1 cellular context compared by ENCODE assay signal in the genomic region with DNA sequence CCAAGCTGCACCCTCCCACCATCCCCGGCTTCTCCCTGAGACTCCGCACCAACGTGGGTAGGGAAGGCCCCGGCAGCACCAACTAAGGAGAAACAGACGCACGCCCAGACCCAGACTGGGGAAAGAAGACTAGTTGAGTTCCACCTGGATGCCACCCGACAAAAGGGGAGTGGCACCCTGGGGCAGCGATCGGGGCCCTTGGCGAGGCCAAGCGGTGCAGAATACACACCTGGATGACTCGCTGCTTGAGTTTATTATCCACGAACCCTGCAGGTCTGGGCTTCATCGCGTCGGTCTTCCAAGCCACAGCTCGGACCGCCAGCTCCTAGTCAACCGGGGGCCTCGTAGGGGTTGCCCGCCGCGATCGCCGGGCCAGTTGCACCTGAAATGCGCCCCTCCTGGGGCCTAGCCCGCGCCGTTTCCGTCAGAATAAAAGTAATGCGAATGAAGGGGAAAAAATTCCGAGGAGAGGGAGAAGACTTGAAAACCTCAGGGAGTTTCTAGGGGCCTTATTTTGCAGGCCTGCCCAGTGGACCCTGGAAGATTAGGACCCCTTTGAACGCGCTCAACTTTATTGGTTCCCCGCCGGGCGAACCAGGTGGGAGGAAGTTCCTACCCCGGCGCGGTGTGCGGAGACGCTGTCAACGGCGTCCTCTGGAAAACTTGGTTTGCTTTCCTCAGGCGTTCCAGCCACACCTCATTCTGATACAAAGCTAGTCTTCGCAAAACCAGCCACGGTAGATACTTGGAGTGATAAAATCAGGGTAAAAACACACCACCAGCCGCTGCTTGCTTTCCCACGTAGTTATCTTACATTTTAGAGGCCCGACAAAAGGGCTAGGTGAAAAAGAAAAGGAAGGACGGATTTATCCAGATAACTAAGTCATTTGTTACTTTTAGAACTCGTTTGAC.
A peak's percentile ranks its signal among the peaks of the same experiment; 100 is the strongest.
TF ChIP-seq lines count a peak whose summit lies in the region.

Gene NVL, minus strand, starts transcription at position 331 of the 912 bp plus-strand sequence. Its CDS starts 45 bp downstream, at position 286.

TF ChIP-seq in GM12878, 131 proteins besides CTCF, POLR2A, EP300 and RAD21 (continued from another document and continues in another):
- TF ChIP-seq E4F1 (IDR thresholded peaks at IDR 0.05; ENCODE audit: borderline replicate concordance, partially characterized antibody) (peak; percentile 73), SKIL (IDR thresholded peaks at IDR 0.05; ENCODE audit: low read depth, poor library complexity, severe bottlenecking) (peak; percentile 86), RUNX3 (IDR thresholded peaks at IDR 0.05; ENCODE audit: low read length) (peak; percentile 43), SMC3 (IDR thresholded peaks at IDR 0.05; ENCODE audit: borderline replicate concordance, low read length) (no peak), PBX3 (IDR thresholded peaks at IDR 0.05; ENCODE audit: insufficient replicate concordance, low read depth, low read length) (no peak), NR2C2 (IDR thresholded peaks at IDR 0.05; ENCODE audit: borderline replicate concordance, control insufficient read depth, insufficient read length, low read depth) (no peak), BCL11A (IDR thresholded peaks at IDR 0.05; ENCODE audit: low read depth, low read length) (no peak), MYC (IDR thresholded peaks at IDR 0.05; ENCODE audit: insufficient read depth, insufficient read length, insufficient replicate concordance, low read length, severe bottlenecking) (peak; percentile 72), SUZ12 (IDR thresholded peaks at IDR 0.05; ENCODE audit: unreplicated experiment) (no peak), SIX5 (IDR thresholded peaks at IDR 0.05; ENCODE audit: low read depth, low read length, severe bottlenecking) (peak; percentile 36), ZNF217 (IDR thresholded peaks at IDR 0.05) (no peak), PAX8 (IDR thresholded peaks at IDR 0.05) (no peak), SUPT20H (IDR thresholded peaks at IDR 0.05; ENCODE audit: borderline replicate concordance, control insufficient read depth, low read depth, low read length) (no peak), MTA2 (IDR thresholded peaks at IDR 0.05; ENCODE audit: low read depth) (no peak), IRF4 (IDR thresholded peaks at IDR 0.05; ENCODE audit: low read depth, low read length) (no peak), POLR2AphosphoS5 (IDR thresholded peaks at IDR 0.05; ENCODE audit: low read length) (peak; percentile 84), KLF5 (IDR thresholded peaks at IDR 0.05; ENCODE audit: partially characterized antibody) (peak; percentile 92), ZNF24 (IDR thresholded peaks at IDR 0.05) (0 out of 2 replicates have a peak, but pooled peaks have one; percentile 3), ZNF274 (IDR thresholded peaks at IDR 0.05; ENCODE audit: insufficient read depth, insufficient read length) (no peak), HDAC2 (IDR thresholded peaks at IDR 0.05) (no peak), PAX5 (IDR thresholded peaks at IDR 0.05; ENCODE audit: borderline replicate concordance, low read depth, low read length) (peak; percentile 62)
- TF ChIP-seq, protein P1, sequence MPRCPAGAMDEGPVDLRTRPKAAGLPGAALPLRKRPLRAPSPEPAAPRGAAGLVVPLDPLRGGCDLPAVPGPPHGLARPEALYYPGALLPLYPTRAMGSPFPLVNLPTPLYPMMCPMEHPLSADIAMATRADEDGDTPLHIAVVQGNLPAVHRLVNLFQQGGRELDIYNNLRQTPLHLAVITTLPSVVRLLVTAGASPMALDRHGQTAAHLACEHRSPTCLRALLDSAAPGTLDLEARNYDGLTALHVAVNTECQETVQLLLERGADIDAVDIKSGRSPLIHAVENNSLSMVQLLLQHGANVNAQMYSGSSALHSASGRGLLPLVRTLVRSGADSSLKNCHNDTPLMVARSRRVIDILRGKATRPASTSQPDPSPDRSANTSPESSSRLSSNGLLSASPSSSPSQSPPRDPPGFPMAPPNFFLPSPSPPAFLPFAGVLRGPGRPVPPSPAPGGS (IDR thresholded peaks at IDR 0.05; ENCODE audit: borderline replicate concordance, insufficient read depth, low read depth, low read length, poor library complexity, severe bottlenecking) = no peak
- TF ChIP-seq, protein P2, sequence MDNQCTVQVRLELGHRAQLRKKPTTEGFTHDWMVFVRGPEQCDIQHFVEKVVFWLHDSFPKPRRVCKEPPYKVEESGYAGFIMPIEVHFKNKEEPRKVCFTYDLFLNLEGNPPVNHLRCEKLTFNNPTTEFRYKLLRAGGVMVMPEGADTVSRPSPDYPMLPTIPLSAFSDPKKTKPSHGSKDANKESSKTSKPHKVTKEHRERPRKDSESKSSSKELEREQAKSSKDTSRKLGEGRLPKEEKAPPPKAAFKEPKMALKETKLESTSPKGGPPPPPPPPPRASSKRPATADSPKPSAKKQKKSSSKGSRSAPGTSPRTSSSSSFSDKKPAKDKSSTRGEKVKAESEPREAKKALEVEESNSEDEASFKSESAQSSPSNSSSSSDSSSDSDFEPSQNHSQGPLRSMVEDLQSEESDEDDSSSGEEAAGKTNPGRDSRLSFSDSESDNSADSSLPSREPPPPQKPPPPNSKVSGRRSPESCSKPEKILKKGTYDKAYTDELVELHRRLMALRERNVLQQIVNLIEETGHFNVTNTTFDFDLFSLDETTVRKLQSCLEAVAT (IDR thresholded peaks at IDR 0.05) = peak; percentile 39; the same call in 1 of the 2 replicates
- TF ChIP-seq, protein P3, sequence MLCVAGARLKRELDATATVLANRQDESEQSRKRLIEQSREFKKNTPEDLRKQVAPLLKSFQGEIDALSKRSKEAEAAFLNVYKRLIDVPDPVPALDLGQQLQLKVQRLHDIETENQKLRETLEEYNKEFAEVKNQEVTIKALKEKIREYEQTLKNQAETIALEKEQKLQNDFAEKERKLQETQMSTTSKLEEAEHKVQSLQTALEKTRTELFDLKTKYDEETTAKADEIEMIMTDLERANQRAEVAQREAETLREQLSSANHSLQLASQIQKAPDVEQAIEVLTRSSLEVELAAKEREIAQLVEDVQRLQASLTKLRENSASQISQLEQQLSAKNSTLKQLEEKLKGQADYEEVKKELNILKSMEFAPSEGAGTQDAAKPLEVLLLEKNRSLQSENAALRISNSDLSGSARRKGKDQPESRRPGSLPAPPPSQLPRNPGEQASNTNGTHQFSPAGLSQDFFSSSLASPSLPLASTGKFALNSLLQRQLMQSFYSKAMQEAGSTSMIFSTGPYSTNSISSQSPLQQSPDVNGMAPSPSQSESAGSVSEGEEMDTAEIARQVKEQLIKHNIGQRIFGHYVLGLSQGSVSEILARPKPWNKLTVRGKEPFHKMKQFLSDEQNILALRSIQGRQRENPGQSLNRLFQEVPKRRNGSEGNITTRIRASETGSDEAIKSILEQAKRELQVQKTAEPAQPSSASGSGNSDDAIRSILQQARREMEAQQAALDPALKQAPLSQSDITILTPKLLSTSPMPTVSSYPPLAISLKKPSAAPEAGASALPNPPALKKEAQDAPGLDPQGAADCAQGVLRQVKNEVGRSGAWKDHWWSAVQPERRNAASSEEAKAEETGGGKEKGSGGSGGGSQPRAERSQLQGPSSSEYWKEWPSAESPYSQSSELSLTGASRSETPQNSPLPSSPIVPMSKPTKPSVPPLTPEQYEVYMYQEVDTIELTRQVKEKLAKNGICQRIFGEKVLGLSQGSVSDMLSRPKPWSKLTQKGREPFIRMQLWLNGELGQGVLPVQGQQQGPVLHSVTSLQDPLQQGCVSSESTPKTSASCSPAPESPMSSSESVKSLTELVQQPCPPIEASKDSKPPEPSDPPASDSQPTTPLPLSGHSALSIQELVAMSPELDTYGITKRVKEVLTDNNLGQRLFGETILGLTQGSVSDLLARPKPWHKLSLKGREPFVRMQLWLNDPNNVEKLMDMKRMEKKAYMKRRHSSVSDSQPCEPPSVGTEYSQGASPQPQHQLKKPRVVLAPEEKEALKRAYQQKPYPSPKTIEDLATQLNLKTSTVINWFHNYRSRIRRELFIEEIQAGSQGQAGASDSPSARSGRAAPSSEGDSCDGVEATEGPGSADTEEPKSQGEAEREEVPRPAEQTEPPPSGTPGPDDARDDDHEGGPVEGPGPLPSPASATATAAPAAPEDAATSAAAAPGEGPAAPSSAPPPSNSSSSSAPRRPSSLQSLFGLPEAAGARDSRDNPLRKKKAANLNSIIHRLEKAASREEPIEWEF (IDR thresholded peaks at IDR 0.05; ENCODE audit: insufficient replicate concordance, low read depth, low read length) = no peak
- TF ChIP-seq, protein P4, sequence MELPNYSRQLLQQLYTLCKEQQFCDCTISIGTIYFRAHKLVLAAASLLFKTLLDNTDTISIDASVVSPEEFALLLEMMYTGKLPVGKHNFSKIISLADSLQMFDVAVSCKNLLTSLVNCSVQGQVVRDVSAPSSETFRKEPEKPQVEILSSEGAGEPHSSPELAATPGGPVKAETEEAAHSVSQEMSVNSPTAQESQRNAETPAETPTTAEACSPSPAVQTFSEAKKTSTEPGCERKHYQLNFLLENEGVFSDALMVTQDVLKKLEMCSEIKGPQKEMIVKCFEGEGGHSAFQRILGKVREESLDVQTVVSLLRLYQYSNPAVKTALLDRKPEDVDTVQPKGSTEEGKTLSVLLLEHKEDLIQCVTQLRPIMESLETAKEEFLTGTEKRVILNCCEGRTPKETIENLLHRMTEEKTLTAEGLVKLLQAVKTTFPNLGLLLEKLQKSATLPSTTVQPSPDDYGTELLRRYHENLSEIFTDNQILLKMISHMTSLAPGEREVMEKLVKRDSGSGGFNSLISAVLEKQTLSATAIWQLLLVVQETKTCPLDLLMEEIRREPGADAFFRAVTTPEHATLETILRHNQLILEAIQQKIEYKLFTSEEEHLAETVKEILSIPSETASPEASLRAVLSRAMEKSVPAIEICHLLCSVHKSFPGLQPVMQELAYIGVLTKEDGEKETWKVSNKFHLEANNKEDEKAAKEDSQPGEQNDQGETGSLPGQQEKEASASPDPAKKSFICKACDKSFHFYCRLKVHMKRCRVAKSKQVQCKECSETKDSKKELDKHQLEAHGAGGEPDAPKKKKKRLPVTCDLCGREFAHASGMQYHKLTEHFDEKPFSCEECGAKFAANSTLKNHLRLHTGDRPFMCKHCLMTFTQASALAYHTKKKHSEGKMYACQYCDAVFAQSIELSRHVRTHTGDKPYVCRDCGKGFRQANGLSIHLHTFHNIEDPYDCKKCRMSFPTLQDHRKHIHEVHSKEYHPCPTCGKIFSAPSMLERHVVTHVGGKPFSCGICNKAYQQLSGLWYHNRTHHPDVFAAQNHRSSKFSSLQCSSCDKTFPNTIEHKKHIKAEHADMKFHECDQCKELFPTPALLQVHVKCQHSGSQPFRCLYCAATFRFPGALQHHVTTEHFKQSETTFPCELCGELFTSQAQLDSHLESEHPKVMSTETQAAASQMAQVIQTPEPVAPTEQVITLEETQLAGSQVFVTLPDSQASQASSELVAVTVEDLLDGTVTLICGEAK (IDR thresholded peaks at IDR 0.05; ENCODE audit: borderline replicate concordance) = peak; percentile 100
- TF ChIP-seq, protein P5, sequence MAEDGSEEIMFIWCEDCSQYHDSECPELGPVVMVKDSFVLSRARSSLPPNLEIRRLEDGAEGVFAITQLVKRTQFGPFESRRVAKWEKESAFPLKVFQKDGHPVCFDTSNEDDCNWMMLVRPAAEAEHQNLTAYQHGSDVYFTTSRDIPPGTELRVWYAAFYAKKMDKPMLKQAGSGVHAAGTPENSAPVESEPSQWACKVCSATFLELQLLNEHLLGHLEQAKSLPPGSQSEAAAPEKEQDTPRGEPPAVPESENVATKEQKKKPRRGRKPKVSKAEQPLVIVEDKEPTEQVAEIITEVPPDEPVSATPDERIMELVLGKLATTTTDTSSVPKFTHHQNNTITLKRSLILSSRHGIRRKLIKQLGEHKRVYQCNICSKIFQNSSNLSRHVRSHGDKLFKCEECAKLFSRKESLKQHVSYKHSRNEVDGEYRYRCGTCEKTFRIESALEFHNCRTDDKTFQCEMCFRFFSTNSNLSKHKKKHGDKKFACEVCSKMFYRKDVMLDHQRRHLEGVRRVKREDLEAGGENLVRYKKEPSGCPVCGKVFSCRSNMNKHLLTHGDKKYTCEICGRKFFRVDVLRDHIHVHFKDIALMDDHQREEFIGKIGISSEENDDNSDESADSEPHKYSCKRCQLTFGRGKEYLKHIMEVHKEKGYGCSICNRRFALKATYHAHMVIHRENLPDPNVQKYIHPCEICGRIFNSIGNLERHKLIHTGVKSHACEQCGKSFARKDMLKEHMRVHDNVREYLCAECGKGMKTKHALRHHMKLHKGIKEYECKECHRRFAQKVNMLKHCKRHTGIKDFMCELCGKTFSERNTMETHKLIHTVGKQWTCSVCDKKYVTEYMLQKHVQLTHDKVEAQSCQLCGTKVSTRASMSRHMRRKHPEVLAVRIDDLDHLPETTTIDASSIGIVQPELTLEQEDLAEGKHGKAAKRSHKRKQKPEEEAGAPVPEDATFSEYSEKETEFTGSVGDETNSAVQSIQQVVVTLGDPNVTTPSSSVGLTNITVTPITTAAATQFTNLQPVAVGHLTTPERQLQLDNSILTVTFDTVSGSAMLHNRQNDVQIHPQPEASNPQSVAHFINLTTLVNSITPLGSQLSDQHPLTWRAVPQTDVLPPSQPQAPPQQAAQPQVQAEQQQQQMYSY (CRISPR knock-in tag; IDR thresholded peaks at IDR 0.05) = no peak
